Comparison of ENCODE assay signal across 20 cellular contexts in genomic region chr2:15432642-15433261, GRCh38.
A peak's percentile ranks its signal among the peaks of the same experiment; 100 is the strongest.
DNase-seq lines count a peak whose midpoint lies in the region; ATAC-seq, FAIRE-seq and TF ChIP-seq lines count a peak whose summit lies in the region.
"Had no signal": no experiment of that assay in that cellular context is flagged by ENCODE, and none has a peak within 500 bp of the region (broad histone marks: within the 10 kb centered on the region; RNA-seq: fewer than 3 reads in every experiment).

No MANE protein-coding gene starts in this region.

- TF ChIP-seq RAD21 in K562 (CRISPR knock-in tag; conservative IDR thresholded peaks at IDR 0.05 in 1 of 2, IDR thresholded peaks at IDR 0.05 in 1 of 2), result no peak

- TF ChIP-seq CTCF in K562 (IDR thresholded peaks at IDR 0.05 in 2 of 3, conservative IDR thresholded peaks at IDR 0.05 in 1 of 3; ENCODE audit: insufficient read depth in 2 of 3, low read depth in 1 of 3, low read length in 3 of 3), result no peak

- no peak overlapping the region for H3K4me3 ChIP-seq in K562

- in situ Hi-C loops in K562 (cut with MboI), result no loop called here

- no peak overlapping the region for H3K27ac ChIP-seq in K562 (ENCODE audit: extremely low read depth, low read depth, low read length)
- H3K27ac ChIP-seq: KMS-11 had no signal

- no peaks in the 10 kb centered on the region for H3K27me3 ChIP-seq in K562 (ENCODE audit: control insufficient read depth in 2 of 2, insufficient read depth in 2 of 2, low read length in 2 of 2)
- H3K27me3 ChIP-seq: BE2C had no signal

- peaks cover 17% of the 10 kb centered on the region for H3K79me2 ChIP-seq in K562 (ENCODE audit: control insufficient read depth, insufficient read depth, low read length)

- H3K36me3 ChIP-seq in K562 (ENCODE audit: control insufficient read depth, insufficient read depth, low read length), result peaks cover 8% of the 10 kb centered on the region
- H3K36me3 ChIP-seq: BE2C had no signal

- H3K4me1 ChIP-seq in K562 (replicated peaks in 1 of 2; ENCODE audit: control insufficient read depth in 2 of 2, insufficient read depth in 2 of 2, low read length in 2 of 2), result peaks cover 0 to 5% of the 10 kb centered on the region in 2 experiments; a peak in 2 of 5 replicates

- FAIRE-seq in K562 (lab: Jason Lieb, UNC) (peak; percentile 42), HTR-8/SVneo (lab: Jason Lieb, UNC) (no peak)
- FAIRE-seq: A204.1, H1 had no signal

- 27% methylated on average over 5 of the region's 5 CpGs for WGBS in K562 (ENCODE audit: insufficient coverage, low coverage, missing lambda C conversion rate)

- peak overlapping the region in 1 of 2 experiments; percentile 19; a peak in 1 of 4 replicates for H3K9ac ChIP-seq in K562 (ENCODE audit: insufficient read depth in 1 of 2, low read depth in 2 of 2, low read length in 2 of 2)
- H3K9ac ChIP-seq: KMS-11 had no signal

- no peak for TF ChIP-seq POLR2A in K562 (conservative IDR thresholded peaks at IDR 0.05)

- POLR2A ChIA-PET in K562 (lab: Yijun Ruan, JAX), result interaction anchor here (0.9 to 1.4 kb wide), 2 partner anchors 9 to 11 kb away, joined by 3 to 5 read pairs; no protein-coding TSS in a partner anchor

- intact Hi-C loops in K562 (cut with micrococcal nuclease), result no loop called here

- no peak; the same call in 1 of the 2 replicates for TF ChIP-seq EP300 in K562 (IDR thresholded peaks at IDR 0.05; ENCODE audit: low read length)

- no peak overlapping the region for H3K4me2 ChIP-seq in K562 (ENCODE audit: insufficient read depth, low read length)
- H3K4me2 ChIP-seq: KMS-11 had no signal

- CTCF ChIA-PET in K562 (lab: Yijun Ruan, JAX; ENCODE audit: low intra/inter-chr PET ratio), result no interaction called here

- no peaks in the 10 kb centered on the region for H4K20me1 ChIP-seq in K562 (replicated peaks; ENCODE audit: control insufficient read depth, insufficient read depth, low read length)

- DNase-seq in NCI-H82 treated with DMSO at 0.1 percent for 48 hours (lab: John Stamatoyannopoulos, UW; ENCODE audit: unreplicated experiment), result peak; percentile 82
- peak; percentile 89 for DNase-seq in SK-N-DZ (ENCODE audit: low spot score)
- DNase-seq in K562 (ENCODE audit: extremely low read depth in 1 of 4, low spot score in 3 of 4), result peak in 2 of 4 experiments; percentile 28 to 38
- DNase-seq in cortex of kidney (lab: John Stamatoyannopoulos, UW), result no peak
- no peak for DNase-seq in HTR-8/SVneo (ENCODE audit: insufficient read length, low spot score)
- no peak for DNase-seq in activated CD4-positive, alpha-beta T cell treated with anti-CD3 and anti-CD28 coated beads for 4 hours
- DNase-seq: ACHN; BE2C; C1 segment of cervical spinal cord; CD4-positive, CD25-positive, alpha-beta regulatory T cell; CD8-positive, alpha-beta memory T cell; COR-L47; DMS153; DMS79; GDM1; H9 had no signal

- H3K9me3 ChIP-seq in K562 (replicated peaks; ENCODE audit: control insufficient read depth, insufficient read depth, low read depth, low read length), result no peaks in the 10 kb centered on the region
- H3K9me3 ChIP-seq: BE2C had no signal

- no peaks in the 10 kb centered on the region for H3K9me1 ChIP-seq in K562 (ENCODE audit: control insufficient read depth, insufficient read depth, low read length)

- BruUV-seq in K562 (replicated peaks; lab: Mats Ljungman, UMichigan), result no TSS peak

- peak; percentile 81 for ATAC-seq in K562
- ATAC-seq in HG03025 (IDR thresholded peaks at IDR 0.05; ENCODE audit: low FRiP score, unreplicated experiment), result no peak

- H2AFZ ChIP-seq in K562 (ENCODE audit: low read depth, low read length), result no peak overlapping the region

TF ChIP-seq in K562, 482 proteins besides CTCF, POLR2A, EP300 and RAD21:
- TF ChIP-seq TAL1 (IDR thresholded peaks at IDR 0.05) (peak; percentile 51; the same call in 1 of the 2 replicates), RHOXF2B (CRISPR knock-in tag; conservative IDR thresholded peaks at IDR 0.05) (no peak), CBFA2T2 (conservative IDR thresholded peaks at IDR 0.05) (0 out of 2 replicates have a peak, but pooled peaks have one; percentile 38), TEAD4 (IDR thresholded peaks at IDR 0.05; ENCODE audit: low read length) (peak; percentile 54; the same call in 1 of the 2 replicates), TEAD4 (CRISPR knock-in tag; IDR thresholded peaks at IDR 0.05; ENCODE audit: borderline replicate concordance) (no peak), NCOR1 (IDR thresholded peaks at IDR 0.05) (0 out of 2 replicates have a peak, but pooled peaks have one; percentile 16), ARID1B (IDR thresholded peaks at IDR 0.05) (peak; percentile 57), SMARCA4 (IDR thresholded peaks at IDR 0.05) (0 out of 2 replicates have a peak, but pooled peaks have one; percentile 15), ZC3H8 (IDR thresholded peaks at IDR 0.05) (no peak), ZNF316 (IDR thresholded peaks at IDR 0.05) (no peak), CBFA2T3 (IDR thresholded peaks at IDR 0.05) (peak; percentile 71), TCF3 (CRISPR knock-in tag; IDR thresholded peaks at IDR 0.05) (peak; percentile 71)

Comparison
In these comparisons a context has a peak if more than half of its experiments do, and no peak if none do; other contexts are left out.
1. DNase-seq: peak in NCI-H82 treated with DMSO at 0.1 percent for 48 hours (single experiment) and SK-N-DZ (single experiment); none in cortex of kidney (single experiment), HTR-8/SVneo (single experiment) and activated CD4-positive, alpha-beta T cell treated with anti-CD3 and anti-CD28 coated beads for 4 hours (0 of 2).